In genomic region chr3:74614133-74614967, GRCh38 we compare ENCODE assay signal across 9 cellular contexts. TPM values are rescaled to one million over a fixed set of nuclear protein-coding genes. Genes with fewer than 3 reads are reported as not detected.
DNase-seq lines count a peak whose midpoint lies in the region; ATAC-seq and TF ChIP-seq lines count a peak whose summit lies in the region.
"Had no signal": no experiment of that assay in that cellular context is flagged by ENCODE, and none has a peak within 500 bp of the region (broad histone marks: within the 10 kb centered on the region; RNA-seq: fewer than 3 reads in every experiment).

Gene CNTN3 (minus strand): TSS chr3:74614659. CDS start chr3:74521112, 93,547 bp downstream.

- H3K9me3 ChIP-seq in SJCRH30 (replicated peaks) = no peaks in the 10 kb centered on the region

- H3K4me3 ChIP-seq in AG04449 (ENCODE audit: low read depth, low read length) (peak within 1 kb of the TSS; percentile 69), foreskin fibroblast (ENCODE audit: low read depth in 1 of 2, low read length in 2 of 2) (peak within 1 kb of the TSS; percentile 76 to 88), SJCRH30 (no peak within 1 kb of the TSS)

- H3K4me1 ChIP-seq in SJCRH30 = no peaks in the 10 kb centered on the region

- CTCF ChIA-PET in AG04449 (lab: Yijun Ruan, JAX) = interaction anchor here (1.1 kb wide), 1 partner anchor 347 kb away, joined by 3 read pairs; no protein-coding TSS in a partner anchor

- DNase-seq in AG04449 (ENCODE audit: low read depth, low spot score) (no peak), NCI-H1105 treated with DMSO at 0.1 percent for 48 hours (lab: John Stamatoyannopoulos, UW) (peak; percentile 51), foreskin fibroblast (peak in 1 of 2 donors; percentile 67), neural crest cell (ENCODE audit: low read depth, low spot score) (peak; percentile 43), putamen (ENCODE audit: low spot score) (no peak), SJCRH30 (no peak), DMS114 treated with DMSO at 0.1 percent for 48 hours (lab: John Stamatoyannopoulos, UW; ENCODE audit: unreplicated experiment) (no peak)

- no peaks in the 10 kb centered on the region for H3K4me1 Mint-ChIP-seq in neural crest cell

- no peaks in the 10 kb centered on the region for H3K9me3 Mint-ChIP-seq in neural crest cell

- peaks cover 79% of the 10 kb centered on the region for H3K27me3 Mint-ChIP-seq in neural crest cell (ENCODE audit: low read depth)

- no peak for TF ChIP-seq CTCF in AG04449 (IDR thresholded peaks at IDR 0.05; ENCODE audit: insufficient read depth, low read length, missing control alignments)
- TF ChIP-seq CTCF in foreskin fibroblast (IDR thresholded peaks at IDR 0.05; ENCODE audit: low read depth, low read length) = no peak
- no peak for TF ChIP-seq CTCF in neural crest cell (conservative IDR thresholded peaks at IDR 0.05)

- H3K27ac ChIP-seq in SJCRH30 = no peak within 1 kb of the TSS

- POLR2A ChIA-PET in AG04449 (lab: Yijun Ruan, JAX) = no interaction called here

- ATAC-seq in HG03442 (IDR thresholded peaks at IDR 0.05; ENCODE audit: unreplicated experiment) = no peak

- no peak within 1 kb of the TSS for H3K27ac Mint-ChIP-seq in neural crest cell (ENCODE audit: unreplicated experiment)

- H3K36me3 Mint-ChIP-seq in neural crest cell (ENCODE audit: low read depth) = no peaks in the 10 kb centered on the region

- H3K27me3 ChIP-seq in SJCRH30 = no peaks in the 10 kb centered on the region

- no peaks in the 10 kb centered on the region for H3K36me3 ChIP-seq in SJCRH30

- peak within 1 kb of the TSS; percentile 85 for H3K4me3 Mint-ChIP-seq in neural crest cell

RNA-seq across cellular contexts. Expression of gene CNTN3, which starts in this region (rescaled TPM):
- total RNA-seq in neural crest cell = 0.50 and 0.61 TPM in 2 replicates
- not detected in 2 replicates for total RNA-seq in SJCRH30 (2014; rRNA removed; shearing (Covaris generic))
- total RNA-seq: endothelial cell of umbilical vein had no signal

Comparison
In these comparisons a context has a peak if more than half of its experiments do, and no peak if none do; other contexts are left out.
1. Peak in DNase-seq in neural crest cell; RNA of the gene not detected or under 1 TPM.